8 cellular contexts compared by ENCODE assay signal in the genomic region with DNA sequence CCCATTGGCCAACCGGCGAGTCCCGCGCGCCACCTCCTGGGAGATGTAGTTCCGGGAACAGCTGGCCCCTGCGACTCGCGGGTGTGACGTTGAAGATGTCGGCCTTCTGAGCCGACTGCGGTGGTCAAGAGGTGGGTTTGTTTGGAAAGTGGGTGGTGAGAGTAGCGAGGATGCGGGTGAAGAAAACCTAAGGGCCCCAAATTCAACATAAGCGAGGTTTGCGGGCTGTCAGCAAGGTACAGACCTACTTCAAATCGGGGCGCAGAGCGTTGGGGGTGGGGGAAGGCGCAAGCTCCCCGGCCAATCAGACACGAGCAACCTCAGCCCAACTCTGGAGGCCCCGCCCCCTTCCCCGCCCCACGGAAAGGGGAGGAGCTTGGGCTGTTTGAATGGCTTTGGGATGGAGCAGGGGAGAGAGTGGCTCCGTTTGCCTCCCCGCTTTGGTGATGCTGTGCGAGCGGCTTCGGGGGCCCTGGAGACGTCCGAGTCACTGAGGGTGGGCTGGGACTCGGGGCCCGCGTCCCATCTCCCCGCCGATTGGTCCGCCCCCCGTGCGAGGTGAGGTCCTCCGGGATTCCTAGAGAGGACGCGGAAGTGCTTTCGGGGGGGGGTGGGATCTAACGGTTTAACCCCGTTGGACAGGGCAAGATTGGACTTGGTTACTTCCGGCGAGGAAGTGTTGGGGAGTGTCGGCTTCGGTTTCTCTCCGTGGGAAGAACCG. TPM values are rescaled to one million over a fixed set of nuclear protein-coding genes. Genes with fewer than 3 reads are reported as not detected.
DNase-seq lines count a peak whose midpoint lies in the region; ATAC-seq and TF ChIP-seq lines count a peak whose summit lies in the region.

A gene (plus strand): TSS at position 60 of the 721 bp plus-strand sequence. CDS start 1,383 bp downstream, outside the sequence.

- no peak for TF ChIP-seq CTCF in esophagus muscularis mucosa (IDR thresholded peaks at IDR 0.05)

- peak; percentile 98 for DNase-seq in DMS53 treated with DMSO at 0.1 percent for 48 hours (lab: John Stamatoyannopoulos, UW; ENCODE audit: unreplicated experiment)
- DNase-seq in KG1 (lab: John Stamatoyannopoulos, UW) = peak; percentile 54
- DNase-seq in activated T-cell treated with anti-CD3 and anti-CD28 coated beads, Interleukin-2, amount 50 U/mL, for 4 hours = peak; percentile 97
- peak; percentile 100 for DNase-seq in esophagus muscularis mucosa (ENCODE audit: extremely low spot score)
- DNase-seq in stimulated activated CD8-positive, alpha-beta memory T cell treated with anti-CD3 and anti-CD28 coated beads, Interleukin-7, amount 100 ng/mL, for 24 hours (ENCODE audit: low read depth) = peak; percentile 93

- no peaks in the 10 kb centered on the region for H3K27me3 Mint-ChIP-seq in activated T-cell treated with anti-CD3 and anti-CD28 coated beads, Interleukin-2, amount 50 U/mL, for 4 hours (ENCODE audit: low read depth)

- TF ChIP-seq EP300 in esophagus muscularis mucosa (IDR thresholded peaks at IDR 0.05) = no peak

- H3K27me3 ChIP-seq in esophagus muscularis mucosa (no peaks in the 10 kb centered on the region), muscle layer of duodenum (ENCODE audit: low read depth, low read length) (no peaks in the 10 kb centered on the region)

- TF ChIP-seq POLR2A in esophagus muscularis mucosa (IDR thresholded peaks at IDR 0.05; ENCODE audit: low read depth) = peak; percentile 77

- peaks cover 26% of the 10 kb centered on the region for H3K4me1 Mint-ChIP-seq in activated T-cell treated with anti-CD3 and anti-CD28 coated beads, Interleukin-2, amount 50 U/mL, for 4 hours (ENCODE audit: low read depth)

- H3K4me1 ChIP-seq in esophagus muscularis mucosa = peaks cover 33 to 55% (median 46%) of the 10 kb centered on the region in 4 donors
- peaks cover 10 to 32% of the 10 kb centered on the region in 2 donors for H3K4me1 ChIP-seq in muscle layer of duodenum (ENCODE audit: control insufficient read depth in 1 of 2, insufficient read depth in 2 of 2, low read length in 2 of 2)

- H3K9me3 ChIP-seq in esophagus muscularis mucosa = no peaks in the 10 kb centered on the region
- no peaks in the 10 kb centered on the region for H3K9me3 ChIP-seq in muscle layer of duodenum (ENCODE audit: control insufficient read depth in 1 of 2, low read length in 2 of 2)

- intact Hi-C loops in esophagus muscularis mucosa (cut with DNase I) = loop anchor here (5.0 kb wide), 1 partner anchor 48 kb away; a partner anchor contains a TSS

- H3K4me3 ChIP-seq in esophagus muscularis mucosa = peak within 1 kb of the TSS; percentile 80 to 92 (median 86)
- peak within 1 kb of the TSS; percentile 94 to 99 for H3K4me3 ChIP-seq in muscle layer of duodenum (ENCODE audit: low read depth in 1 of 2, low read length in 2 of 2)

- no peaks in the 10 kb centered on the region for H3K36me3 Mint-ChIP-seq in activated T-cell treated with anti-CD3 and anti-CD28 coated beads, Interleukin-2, amount 50 U/mL, for 4 hours (ENCODE audit: insufficient read depth)

- H3K36me3 ChIP-seq in esophagus muscularis mucosa (peaks cover 0 to 7% (median 4%) of the 10 kb centered on the region in 4 donors), muscle layer of duodenum (ENCODE audit: control insufficient read depth in 1 of 2, insufficient read depth in 2 of 2, low read length in 2 of 2) (peaks cover 0 to 1% of the 10 kb centered on the region in 2 donors)

- peak within 1 kb of the TSS; percentile 90 to 96 (median 94) for H3K27ac ChIP-seq in esophagus muscularis mucosa (replicated peaks in 1 of 4)
- peak within 1 kb of the TSS; percentile 92 for H3K27ac ChIP-seq in muscle layer of duodenum (ENCODE audit: low read length)

- peak; percentile 76 for ATAC-seq in GM21723 (IDR thresholded peaks at IDR 0.05; ENCODE audit: unreplicated experiment)
- peak; percentile 85 for ATAC-seq in activated T-cell treated with anti-CD3 and anti-CD28 coated beads, Interleukin-2, amount 50 U/mL, for 4 hours

- H3K4me3 Mint-ChIP-seq in activated T-cell treated with anti-CD3 and anti-CD28 coated beads, Interleukin-2, amount 50 U/mL, for 4 hours = peak within 1 kb of the TSS; percentile 95

- H3K9me3 Mint-ChIP-seq in activated T-cell treated with anti-CD3 and anti-CD28 coated beads, Interleukin-2, amount 50 U/mL, for 4 hours = no peaks in the 10 kb centered on the region

- under 1% methylated on average over 34 of the region's 53 CpGs for WGBS in esophagus muscularis mucosa

TF ChIP-seq in PFSK-1, 5 proteins besides CTCF, POLR2A, EP300 and RAD21:
- TF ChIP-seq, protein P1, sequence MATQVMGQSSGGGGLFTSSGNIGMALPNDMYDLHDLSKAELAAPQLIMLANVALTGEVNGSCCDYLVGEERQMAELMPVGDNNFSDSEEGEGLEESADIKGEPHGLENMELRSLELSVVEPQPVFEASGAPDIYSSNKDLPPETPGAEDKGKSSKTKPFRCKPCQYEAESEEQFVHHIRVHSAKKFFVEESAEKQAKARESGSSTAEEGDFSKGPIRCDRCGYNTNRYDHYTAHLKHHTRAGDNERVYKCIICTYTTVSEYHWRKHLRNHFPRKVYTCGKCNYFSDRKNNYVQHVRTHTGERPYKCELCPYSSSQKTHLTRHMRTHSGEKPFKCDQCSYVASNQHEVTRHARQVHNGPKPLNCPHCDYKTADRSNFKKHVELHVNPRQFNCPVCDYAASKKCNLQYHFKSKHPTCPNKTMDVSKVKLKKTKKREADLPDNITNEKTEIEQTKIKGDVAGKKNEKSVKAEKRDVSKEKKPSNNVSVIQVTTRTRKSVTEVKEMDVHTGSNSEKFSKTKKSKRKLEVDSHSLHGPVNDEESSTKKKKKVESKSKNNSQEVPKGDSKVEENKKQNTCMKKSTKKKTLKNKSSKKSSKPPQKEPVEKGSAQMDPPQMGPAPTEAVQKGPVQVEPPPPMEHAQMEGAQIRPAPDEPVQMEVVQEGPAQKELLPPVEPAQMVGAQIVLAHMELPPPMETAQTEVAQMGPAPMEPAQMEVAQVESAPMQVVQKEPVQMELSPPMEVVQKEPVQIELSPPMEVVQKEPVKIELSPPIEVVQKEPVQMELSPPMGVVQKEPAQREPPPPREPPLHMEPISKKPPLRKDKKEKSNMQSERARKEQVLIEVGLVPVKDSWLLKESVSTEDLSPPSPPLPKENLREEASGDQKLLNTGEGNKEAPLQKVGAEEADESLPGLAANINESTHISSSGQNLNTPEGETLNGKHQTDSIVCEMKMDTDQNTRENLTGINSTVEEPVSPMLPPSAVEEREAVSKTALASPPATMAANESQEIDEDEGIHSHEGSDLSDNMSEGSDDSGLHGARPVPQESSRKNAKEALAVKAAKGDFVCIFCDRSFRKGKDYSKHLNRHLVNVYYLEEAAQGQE (IDR thresholded peaks at IDR 0.05; ENCODE audit: insufficient read depth in 1 of 2, low read depth in 2 of 2, low read length in 2 of 2) = no peak
- TF ChIP-seq POLR2AphosphoS5 (IDR thresholded peaks at IDR 0.05; ENCODE audit: low read depth, low read length) (peak; percentile 51), FOXP2 (optimal IDR thresholded peaks at IDR 0.05; ENCODE audit: borderline replicate concordance, extremely low read depth, extremely low read length, insufficient read depth) (peak; percentile 69), SIN3A (IDR thresholded peaks at IDR 0.05; ENCODE audit: borderline replicate concordance, insufficient read depth, low read length) (0 out of 2 replicates have a peak, but pooled peaks have one; percentile 4), TAF1 (IDR thresholded peaks at IDR 0.05; ENCODE audit: borderline replicate concordance, insufficient read depth, low read length) (peak; percentile 88; the same call in 1 of the 2 replicates)

RNA-seq across cellular contexts. Expression of the gene that starts here (rescaled TPM):
- 6.3 TPM for polyA plus RNA-seq in PFSK-1 (2012; ENCODE audit: insufficient read length, low read depth)
- total RNA-seq in activated T-cell treated with anti-CD3 and anti-CD28 coated beads, Interleukin-2, amount 50 U/mL, for 4 hours = 1 to 10 TPM; 4.9 to 6.4 (median 6.3) TPM
- 10 to 100 TPM in 2 of 4 donors, 1 to 10 TPM in 2; 9.6 to 11.2 (median 10.5) TPM for total RNA-seq in esophagus muscularis mucosa

Comparison
In these comparisons a context has a peak if more than half of its experiments do, and no peak if none do; other contexts are left out.
1. Peak in every context shown above with its lines: DNase-seq, ATAC-seq, H3K4me3 ChIP-seq and H3K27ac ChIP-seq.